In the genomic region with DNA sequence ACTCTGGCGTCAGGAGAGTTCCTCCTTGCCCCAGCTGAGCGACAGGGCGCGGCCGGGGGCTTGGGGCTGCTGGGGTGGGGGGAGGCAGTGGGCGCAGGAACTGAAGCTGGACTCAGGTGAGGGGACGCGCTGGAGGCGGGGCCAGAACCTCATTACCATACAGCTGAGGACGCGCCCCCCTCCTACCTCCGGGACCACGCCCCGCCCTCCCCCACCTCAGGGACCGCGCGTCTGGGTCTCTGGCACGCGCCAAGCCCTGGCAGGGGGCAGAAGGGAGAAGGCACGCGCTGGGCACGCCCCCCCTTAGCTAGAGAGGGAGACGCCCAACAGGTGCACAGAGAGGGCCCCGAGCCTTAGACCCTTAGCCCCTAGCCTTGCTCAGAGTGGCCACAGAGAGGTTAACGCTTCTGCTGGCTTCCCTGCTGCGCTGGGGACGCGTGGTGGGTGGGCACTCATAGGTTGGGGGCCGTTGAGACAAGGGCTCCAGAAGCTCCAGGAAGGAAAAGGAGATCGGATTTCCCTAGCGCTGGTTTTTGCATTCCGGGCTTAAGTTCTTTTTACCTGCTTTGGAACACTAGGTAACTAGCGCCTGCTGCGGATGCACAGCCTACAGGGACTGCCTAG, we compare ENCODE assay signal across 2 cellular contexts.
TF ChIP-seq lines count a peak whose summit lies in the region.

No MANE protein-coding gene starts in this region.

TF ChIP-seq in SK-N-SH, 30 proteins besides CTCF, POLR2A, EP300 and RAD21 (continued from another document):
- TF ChIP-seq, protein P1, sequence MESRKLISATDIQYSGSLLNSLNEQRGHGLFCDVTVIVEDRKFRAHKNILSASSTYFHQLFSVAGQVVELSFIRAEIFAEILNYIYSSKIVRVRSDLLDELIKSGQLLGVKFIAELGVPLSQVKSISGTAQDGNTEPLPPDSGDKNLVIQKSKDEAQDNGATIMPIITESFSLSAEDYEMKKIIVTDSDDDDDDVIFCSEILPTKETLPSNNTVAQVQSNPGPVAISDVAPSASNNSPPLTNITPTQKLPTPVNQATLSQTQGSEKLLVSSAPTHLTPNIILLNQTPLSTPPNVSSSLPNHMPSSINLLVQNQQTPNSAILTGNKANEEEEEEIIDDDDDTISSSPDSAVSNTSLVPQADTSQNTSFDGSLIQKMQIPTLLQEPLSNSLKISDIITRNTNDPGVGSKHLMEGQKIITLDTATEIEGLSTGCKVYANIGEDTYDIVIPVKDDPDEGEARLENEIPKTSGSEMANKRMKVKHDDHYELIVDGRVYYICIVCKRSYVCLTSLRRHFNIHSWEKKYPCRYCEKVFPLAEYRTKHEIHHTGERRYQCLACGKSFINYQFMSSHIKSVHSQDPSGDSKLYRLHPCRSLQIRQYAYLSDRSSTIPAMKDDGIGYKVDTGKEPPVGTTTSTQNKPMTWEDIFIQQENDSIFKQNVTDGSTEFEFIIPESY (IDR thresholded peaks at IDR 0.05; ENCODE audit: borderline replicate concordance, low read depth): no peak

TF ChIP-seq in SK-N-SH treated with all-trans-retinoic acid at 6 μM for 48 hours, 23 proteins besides CTCF, POLR2A, EP300 and RAD21 (continued from another document):
- TF ChIP-seq, protein P2, sequence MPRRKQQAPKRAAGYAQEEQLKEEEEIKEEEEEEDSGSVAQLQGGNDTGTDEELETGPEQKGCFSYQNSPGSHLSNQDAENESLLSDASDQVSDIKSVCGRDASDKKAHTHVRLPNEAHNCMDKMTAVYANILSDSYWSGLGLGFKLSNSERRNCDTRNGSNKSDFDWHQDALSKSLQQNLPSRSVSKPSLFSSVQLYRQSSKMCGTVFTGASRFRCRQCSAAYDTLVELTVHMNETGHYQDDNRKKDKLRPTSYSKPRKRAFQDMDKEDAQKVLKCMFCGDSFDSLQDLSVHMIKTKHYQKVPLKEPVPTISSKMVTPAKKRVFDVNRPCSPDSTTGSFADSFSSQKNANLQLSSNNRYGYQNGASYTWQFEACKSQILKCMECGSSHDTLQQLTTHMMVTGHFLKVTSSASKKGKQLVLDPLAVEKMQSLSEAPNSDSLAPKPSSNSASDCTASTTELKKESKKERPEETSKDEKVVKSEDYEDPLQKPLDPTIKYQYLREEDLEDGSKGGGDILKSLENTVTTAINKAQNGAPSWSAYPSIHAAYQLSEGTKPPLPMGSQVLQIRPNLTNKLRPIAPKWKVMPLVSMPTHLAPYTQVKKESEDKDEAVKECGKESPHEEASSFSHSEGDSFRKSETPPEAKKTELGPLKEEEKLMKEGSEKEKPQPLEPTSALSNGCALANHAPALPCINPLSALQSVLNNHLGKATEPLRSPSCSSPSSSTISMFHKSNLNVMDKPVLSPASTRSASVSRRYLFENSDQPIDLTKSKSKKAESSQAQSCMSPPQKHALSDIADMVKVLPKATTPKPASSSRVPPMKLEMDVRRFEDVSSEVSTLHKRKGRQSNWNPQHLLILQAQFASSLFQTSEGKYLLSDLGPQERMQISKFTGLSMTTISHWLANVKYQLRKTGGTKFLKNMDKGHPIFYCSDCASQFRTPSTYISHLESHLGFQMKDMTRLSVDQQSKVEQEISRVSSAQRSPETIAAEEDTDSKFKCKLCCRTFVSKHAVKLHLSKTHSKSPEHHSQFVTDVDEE (CRISPR knock-in tag; IDR thresholded peaks at IDR 0.05): no peak
- TF ChIP-seq, protein P3, sequence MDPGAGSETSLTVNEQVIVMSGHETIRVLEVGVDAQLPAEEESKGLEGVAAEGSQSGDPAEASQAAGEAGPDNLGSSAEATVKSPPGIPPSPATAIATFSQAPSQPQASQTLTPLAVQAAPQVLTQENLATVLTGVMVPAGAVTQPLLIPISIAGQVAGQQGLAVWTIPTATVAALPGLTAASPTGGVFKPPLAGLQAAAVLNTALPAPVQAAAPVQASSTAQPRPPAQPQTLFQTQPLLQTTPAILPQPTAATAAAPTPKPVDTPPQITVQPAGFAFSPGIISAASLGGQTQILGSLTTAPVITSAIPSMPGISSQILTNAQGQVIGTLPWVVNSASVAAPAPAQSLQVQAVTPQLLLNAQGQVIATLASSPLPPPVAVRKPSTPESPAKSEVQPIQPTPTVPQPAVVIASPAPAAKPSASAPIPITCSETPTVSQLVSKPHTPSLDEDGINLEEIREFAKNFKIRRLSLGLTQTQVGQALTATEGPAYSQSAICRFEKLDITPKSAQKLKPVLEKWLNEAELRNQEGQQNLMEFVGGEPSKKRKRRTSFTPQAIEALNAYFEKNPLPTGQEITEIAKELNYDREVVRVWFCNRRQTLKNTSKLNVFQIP (CRISPR knock-in tag; IDR thresholded peaks at IDR 0.05; ENCODE audit: borderline replicate concordance, low read depth): no peak
- TF ChIP-seq BACH2 (CRISPR knock-in tag; IDR thresholded peaks at IDR 0.05; ENCODE audit: borderline replicate concordance) (no peak), GLIS3 (CRISPR knock-in tag; IDR thresholded peaks at IDR 0.05) (no peak), CSDC2 (CRISPR knock-in tag; IDR thresholded peaks at IDR 0.05) (no peak), RARB (CRISPR knock-in tag; IDR thresholded peaks at IDR 0.05) (no peak)
- TF ChIP-seq, protein P4, sequence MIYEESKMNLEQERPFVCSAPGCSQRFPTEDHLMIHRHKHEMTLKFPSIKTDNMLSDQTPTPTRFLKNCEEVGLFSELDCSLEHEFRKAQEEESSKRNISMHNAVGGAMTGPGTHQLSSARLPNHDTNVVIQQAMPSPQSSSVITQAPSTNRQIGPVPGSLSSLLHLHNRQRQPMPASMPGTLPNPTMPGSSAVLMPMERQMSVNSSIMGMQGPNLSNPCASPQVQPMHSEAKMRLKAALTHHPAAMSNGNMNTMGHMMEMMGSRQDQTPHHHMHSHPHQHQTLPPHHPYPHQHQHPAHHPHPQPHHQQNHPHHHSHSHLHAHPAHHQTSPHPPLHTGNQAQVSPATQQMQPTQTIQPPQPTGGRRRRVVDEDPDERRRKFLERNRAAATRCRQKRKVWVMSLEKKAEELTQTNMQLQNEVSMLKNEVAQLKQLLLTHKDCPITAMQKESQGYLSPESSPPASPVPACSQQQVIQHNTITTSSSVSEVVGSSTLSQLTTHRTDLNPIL (CRISPR knock-in tag; IDR thresholded peaks at IDR 0.05; ENCODE audit: low read depth): no peak
TF ChIP-seq in SK-N-SH treated with all-trans-retinoic acid at 6 μM for 48 hours: peak in this region for 0.
